Comparison of ENCODE assay signal across 11 cellular contexts in genomic region chr3:196633658-196634151, GRCh38. TPM values are rescaled to one million over a fixed set of nuclear protein-coding genes. Genes with fewer than 3 reads are reported as not detected.
DNase-seq lines count a peak whose midpoint lies in the region; ATAC-seq, FAIRE-seq and TF ChIP-seq lines count a peak whose summit lies in the region.
"Had no signal": no experiment of that assay in that cellular context is flagged by ENCODE, and none has a peak within 500 bp of the region (broad histone marks: within the 10 kb centered on the region; RNA-seq: fewer than 3 reads in every experiment).

No MANE protein-coding gene starts in this region.

- no peaks in the 10 kb centered on the region for H3K9me1 ChIP-seq in K562 (ENCODE audit: control insufficient read depth, insufficient read depth, low read length)

- in situ Hi-C loops in K562 (cut with MboI), result no loop called here

- H2AFZ ChIP-seq in K562 (ENCODE audit: low read depth, low read length), result peak overlapping the region; percentile 75

- TF ChIP-seq CTCF in K562 (IDR thresholded peaks at IDR 0.05 in 2 of 3, conservative IDR thresholded peaks at IDR 0.05 in 1 of 3; ENCODE audit: insufficient read depth in 2 of 3, low read depth in 1 of 3, low read length in 3 of 3) (no peak), neutrophil (IDR thresholded peaks at IDR 0.05) (no peak), WERI-Rb-1 (IDR thresholded peaks at IDR 0.05; ENCODE audit: low read depth, low read length) (no peak)

- no TSS peak for BruUV-seq in K562 (replicated peaks; lab: Mats Ljungman, UMichigan)

- peak overlapping the region; percentile 98 for H3K4me2 ChIP-seq in K562 (ENCODE audit: insufficient read depth, low read length)

- 0 out of 2 replicates have a peak, but pooled peaks have one; percentile 9 for TF ChIP-seq EP300 in K562 (IDR thresholded peaks at IDR 0.05; ENCODE audit: low read length)

- CTCF ChIA-PET in K562 (lab: Yijun Ruan, JAX; ENCODE audit: low intra/inter-chr PET ratio), result no interaction called here

- TF ChIP-seq RAD21 in K562 (CRISPR knock-in tag; conservative IDR thresholded peaks at IDR 0.05 in 1 of 2, IDR thresholded peaks at IDR 0.05 in 1 of 2), result no peak

- H3K9me3 ChIP-seq in ES-I3 (ENCODE audit: control insufficient read depth, insufficient read depth, low read length) (no peaks in the 10 kb centered on the region), KOPT-K1 (ENCODE audit: insufficient read depth, low read length, poor library complexity, severe bottlenecking) (no peaks in the 10 kb centered on the region), K562 (replicated peaks; ENCODE audit: control insufficient read depth, insufficient read depth, low read depth, low read length) (no peaks in the 10 kb centered on the region), neutrophil (no peaks in the 10 kb centered on the region), WERI-Rb-1 (ENCODE audit: severe bottlenecking) (no peaks in the 10 kb centered on the region)
- H3K9me3 ChIP-seq: right atrium auricular region had no signal

- H3K79me2 ChIP-seq in K562 (ENCODE audit: control insufficient read depth, insufficient read depth, low read length), result peaks cover 15% of the 10 kb centered on the region; the same call in 2 of the 3 replicates

- H3K27ac ChIP-seq in KOPT-K1 (ENCODE audit: low read depth, low read length, poor library complexity, severe bottlenecking) (peak overlapping the region; percentile 99), K562 (ENCODE audit: extremely low read depth, low read depth, low read length) (peak overlapping the region; percentile 98), neutrophil (peak overlapping the region; percentile 97), WERI-Rb-1 (no peak overlapping the region)

- no peak for FAIRE-seq in K562 (lab: Jason Lieb, UNC)

- H3K27me3 ChIP-seq in K562 (ENCODE audit: control insufficient read depth in 2 of 2, insufficient read depth in 2 of 2, low read length in 2 of 2) (no peaks in the 10 kb centered on the region), neutrophil (no peaks in the 10 kb centered on the region), WERI-Rb-1 (ENCODE audit: insufficient read depth, low read depth, severe bottlenecking) (no peaks in the 10 kb centered on the region)
- H3K27me3 ChIP-seq: right atrium auricular region had no signal

- H4K20me1 ChIP-seq in K562 (replicated peaks; ENCODE audit: control insufficient read depth, insufficient read depth, low read length), result no peaks in the 10 kb centered on the region

- H3K4me3 ChIP-seq in K562, result peak overlapping the region; percentile 56
- peak overlapping the region; percentile 75 to 87 for H3K4me3 ChIP-seq in neutrophil (ENCODE audit: low read depth in 1 of 2, low read length in 1 of 2)
- H3K4me3 ChIP-seq in WERI-Rb-1 (ENCODE audit: low read depth, low read length), result no peak overlapping the region

- H3K4me1 ChIP-seq in ES-I3 (ENCODE audit: insufficient read depth, low read length) (peaks cover 5% of the 10 kb centered on the region), K562 (replicated peaks in 1 of 2; ENCODE audit: control insufficient read depth in 2 of 2, insufficient read depth in 2 of 2, low read length in 2 of 2) (peaks cover 24 to 36% of the 10 kb centered on the region in 2 experiments), neutrophil (ENCODE audit: control insufficient read depth in 1 of 2, insufficient read depth in 1 of 2, low read depth in 1 of 2, low read length in 1 of 2) (peaks cover 42 to 70% of the 10 kb centered on the region in 2 experiments)

- intact Hi-C loops in K562 (cut with micrococcal nuclease), result loop anchor here (2.0 kb wide), 2 partner anchors 51 to 65 kb away; partner anchors contain the start of genes FBXO45 and WDR53

- POLR2A ChIA-PET in K562 (lab: Yijun Ruan, JAX), result interaction anchor here (0.5 to 0.6 kb wide), 3 partner anchors 40 to 732 kb away, joined by 3 read pairs; no protein-coding TSS in a partner anchor

- H3K9ac ChIP-seq in ES-I3 (ENCODE audit: low read depth, low read length), result peak overlapping the region; percentile 64; the same call in 1 of the 2 replicates
- peak overlapping the region; percentile 84 to 98 for H3K9ac ChIP-seq in K562 (ENCODE audit: insufficient read depth in 1 of 2, low read depth in 2 of 2, low read length in 2 of 2)

- H3K36me3 ChIP-seq in ES-I3 (ENCODE audit: insufficient read depth, low read length) (no peaks in the 10 kb centered on the region), KOPT-K1 (ENCODE audit: insufficient read depth, low read length) (no peaks in the 10 kb centered on the region), K562 (ENCODE audit: control insufficient read depth, insufficient read depth, low read length) (no peaks in the 10 kb centered on the region), neutrophil (no peaks in the 10 kb centered on the region), WERI-Rb-1 (no peaks in the 10 kb centered on the region)
- H3K36me3 ChIP-seq: right atrium auricular region had no signal

- ATAC-seq in K562 (peak; percentile 2; the same call in 2 of the 3 replicates), GM18517 (IDR thresholded peaks at IDR 0.05; ENCODE audit: unreplicated experiment) (no peak), HG02763 (IDR thresholded peaks at IDR 0.05; ENCODE audit: unreplicated experiment) (no peak)

- WGBS in K562 (ENCODE audit: insufficient coverage, low coverage, missing lambda C conversion rate), result 39% methylated on average over 12 of the region's 12 CpGs

- TF ChIP-seq POLR2A in K562 (conservative IDR thresholded peaks at IDR 0.05), result 0 out of 2 replicates have a peak, but pooled peaks have one; percentile 23

- DNase-seq in K562 (ENCODE audit: extremely low read depth in 1 of 4, low spot score in 3 of 4), result peak in 2 of 4 experiments; percentile 32 to 52
- DNase-seq in WERI-Rb-1, result no peak
- no peak for DNase-seq in NCI-H82 treated with DMSO at 0.1 percent for 48 hours (lab: John Stamatoyannopoulos, UW; ENCODE audit: unreplicated experiment)
- DNase-seq: activated CD4-positive, alpha-beta T cell treated with anti-CD3 and anti-CD28 coated beads for 1 hour; NCI-H526 treated with DMSO at 0.1 percent for 48 hours had no signal

TF ChIP-seq in K562, 482 proteins besides CTCF, POLR2A, EP300 and RAD21 (continues in another document):
- TF ChIP-seq TGIF2 (CRISPR knock-in tag; IDR thresholded peaks at IDR 0.05) (no peak), NR4A1 (CRISPR knock-in tag; IDR thresholded peaks at IDR 0.05) (0 out of 2 replicates have a peak, but pooled peaks have one; percentile 17), NR4A1 (tag; IDR thresholded peaks at IDR 0.05) (0 out of 2 replicates have a peak, but pooled peaks have one; percentile 53), ZNF253 (CRISPR knock-in tag; conservative IDR thresholded peaks at IDR 0.05) (no peak), SMARCB1 (IDR thresholded peaks at IDR 0.05; ENCODE audit: insufficient read length, low read depth) (no peak), RCOR1 (IDR thresholded peaks at IDR 0.05; ENCODE audit: borderline replicate concordance in 1 of 2, low read depth in 2 of 2, low read length in 2 of 2) (no peak), XRCC5 (IDR thresholded peaks at IDR 0.05; ENCODE audit: low read depth, low read length) (no peak), SMC3 (conservative IDR thresholded peaks at IDR 0.05; ENCODE audit: insufficient read depth, low read depth, low read length) (no peak), ARID2 (IDR thresholded peaks at IDR 0.05) (no peak), NCOR1 (IDR thresholded peaks at IDR 0.05) (no peak), ZNF3 (CRISPR knock-in tag; IDR thresholded peaks at IDR 0.05) (no peak)
- TF ChIP-seq, protein P1, sequence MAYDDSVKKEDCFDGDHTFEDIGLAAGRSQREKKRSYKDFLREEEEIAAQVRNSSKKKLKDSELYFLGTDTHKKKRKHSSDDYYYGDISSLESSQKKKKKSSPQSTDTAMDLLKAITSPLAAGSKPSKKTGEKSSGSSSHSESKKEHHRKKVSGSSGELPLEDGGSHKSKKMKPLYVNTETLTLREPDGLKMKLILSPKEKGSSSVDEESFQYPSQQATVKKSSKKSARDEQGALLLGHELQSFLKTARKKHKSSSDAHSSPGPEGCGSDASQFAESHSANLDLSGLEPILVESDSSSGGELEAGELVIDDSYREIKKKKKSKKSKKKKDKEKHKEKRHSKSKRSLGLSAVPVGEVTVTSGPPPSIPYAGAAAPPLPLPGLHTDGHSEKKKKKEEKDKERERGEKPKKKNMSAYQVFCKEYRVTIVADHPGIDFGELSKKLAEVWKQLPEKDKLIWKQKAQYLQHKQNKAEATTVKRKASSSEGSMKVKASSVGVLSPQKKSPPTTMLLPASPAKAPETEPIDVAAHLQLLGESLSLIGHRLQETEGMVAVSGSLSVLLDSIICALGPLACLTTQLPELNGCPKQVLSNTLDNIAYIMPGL (CRISPR knock-in tag; IDR thresholded peaks at IDR 0.05), result no peak
- TF ChIP-seq, protein P2, sequence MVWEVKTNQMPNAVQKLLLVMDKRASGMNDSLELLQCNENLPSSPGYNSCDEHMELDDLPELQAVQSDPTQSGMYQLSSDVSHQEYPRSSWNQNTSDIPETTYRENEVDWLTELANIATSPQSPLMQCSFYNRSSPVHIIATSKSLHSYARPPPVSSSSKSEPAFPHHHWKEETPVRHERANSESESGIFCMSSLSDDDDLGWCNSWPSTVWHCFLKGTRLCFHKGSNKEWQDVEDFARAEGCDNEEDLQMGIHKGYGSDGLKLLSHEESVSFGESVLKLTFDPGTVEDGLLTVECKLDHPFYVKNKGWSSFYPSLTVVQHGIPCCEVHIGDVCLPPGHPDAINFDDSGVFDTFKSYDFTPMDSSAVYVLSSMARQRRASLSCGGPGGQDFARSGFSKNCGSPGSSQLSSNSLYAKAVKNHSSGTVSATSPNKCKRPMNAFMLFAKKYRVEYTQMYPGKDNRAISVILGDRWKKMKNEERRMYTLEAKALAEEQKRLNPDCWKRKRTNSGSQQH (CRISPR knock-in tag; IDR thresholded peaks at IDR 0.05), result no peak

RNA-seq across cellular contexts. Expression of gene NRROS, which starts 5.8 kb away (rescaled TPM):
- 7.2 and 22.0 TPM in 2 replicates for total RNA-seq in K562 (2011; cell fraction: chromatin; rRNA removed; ENCODE audit: low replicate concordance)
- 15.8 and 20.0 TPM in 2 replicates for total RNA-seq in K562 (2011; cell fraction: nucleolus; rRNA removed)
- 8.9 and 10.3 TPM in 2 replicates for total RNA-seq in K562 (2011; cell fraction: nucleoplasm; rRNA removed)
- total RNA-seq in K562 (2014; rRNA removed) (4.6 and 6.9 TPM in 2 replicates), K562 (2014; rRNA removed; fragmentation: Illumina TruSeq; extraction: Trizol) (1.2 and 2.1 TPM in 2 replicates), K562 (2015; rRNA removed; fragmentation: Illumina TruSeq; extraction: Trizol) (3.7 and 3.8 TPM in 2 replicates), K562 (2021) (13.0 and 13.8 TPM in 2 replicates)
- polyA plus RNA-seq in K562 (2011; rRNA removed) (2.2 and 7.1 TPM in 2 replicates), K562 (2014; fragmentation: Illumina TruSeq; extraction: Trizol) (5.4 and 8.9 TPM in 2 replicates), K562 (2014; fragmentation: Nextera tagmentation; extraction: Ambion mirVana) (under 1 TPM; 0.34 to 0.35 TPM), K562 (2014; rRNA removed) (4.6 and 6.4 TPM in 2 replicates)
- polyA plus RNA-seq in K562 (2011; cell fraction: cytosol; rRNA removed), result 2.7 and 5.0 TPM in 2 replicates
- polyA plus RNA-seq in K562 (2011; cell fraction: nucleus; rRNA removed), result 5.4 and 8.2 TPM in 2 replicates
- polyA plus RNA-seq in K562 (2012), result 16.4 and 25.4 TPM in 2 replicates
- 3.0 and 3.7 TPM in 2 replicates for polyA minus RNA-seq in K562 (2011; rRNA and poly(A)+ RNA removed)
- polyA minus RNA-seq in K562 (2011; cell fraction: cytosol; rRNA and poly(A)+ RNA removed), result 5.2 and 6.3 TPM in 2 replicates
- 2.1 and 4.6 TPM in 2 replicates for polyA minus RNA-seq in K562 (2011; cell fraction: nucleus; rRNA and poly(A)+ RNA removed)
